1 cellular context compared by ENCODE assay signal in genomic region chrX:13691845-13692334, GRCh38.
TF ChIP-seq lines count a peak whose summit lies in the region.

No MANE protein-coding gene starts in this region.

TF ChIP-seq in endothelial cell of umbilical vein, 7 proteins besides CTCF, POLR2A, EP300 and RAD21:
- TF ChIP-seq GATA2 (IDR thresholded peaks at IDR 0.05; ENCODE audit: insufficient read depth, insufficient read length, low read depth, low read length) (no peak), FOS (IDR thresholded peaks at IDR 0.05; ENCODE audit: borderline replicate concordance, insufficient read depth, low read length) (no peak), POLR2AphosphoS5 (IDR thresholded peaks at IDR 0.05; ENCODE audit: insufficient read depth, low read depth, low read length) (no peak), MAX (IDR thresholded peaks at IDR 0.05; ENCODE audit: insufficient read depth, insufficient read length) (no peak), MYC (IDR thresholded peaks at IDR 0.05; ENCODE audit: low read depth, low read length) (no peak), EZH2 (IDR thresholded peaks at IDR 0.05; ENCODE audit: borderline replicate concordance, low read depth, low read length, severe bottlenecking) (no peak), JUN (IDR thresholded peaks at IDR 0.05; ENCODE audit: borderline replicate concordance, insufficient read depth, insufficient read length, low read depth) (no peak)
